8 cellular contexts compared by ENCODE assay signal in genomic region chr1:52403566-52404115, GRCh38. TPM values are rescaled to one million over a fixed set of nuclear protein-coding genes. Genes with fewer than 3 reads are reported as not detected.
DNase-seq lines count a peak whose midpoint lies in the region; ATAC-seq, FAIRE-seq and TF ChIP-seq lines count a peak whose summit lies in the region.

No MANE protein-coding gene starts in this region.

- peak; percentile 89 for DNase-seq in ELR (ENCODE audit: low read depth)
- DNase-seq in HuH-7.5 (ENCODE audit: low spot score) = peak; percentile 24
- peak in 1 of 2 experiments; percentile 54 for DNase-seq in SJSA1 (ENCODE audit: low read depth in 1 of 2, low spot score in 2 of 2)
- DNase-seq in astrocyte (ENCODE audit: low read depth) = peak; percentile 72
- peak; percentile 73 for DNase-seq in iPS-NIHi11 (ENCODE audit: low spot score)
- DNase-seq in stimulated activated CD4-positive, alpha-beta T cell treated with anti-CD3 and anti-CD28 coated beads, Interleukin-1b, Interleukin-23, amount 100 ng/mL, for 24 hours (ENCODE audit: low read depth in 4 of 4, low spot score in 1 of 4) = peak; percentile 20 to 35 (median 24)
- DNase-seq in NCI-H524 treated with DMSO at 0.1 percent for 48 hours (lab: John Stamatoyannopoulos, UW) = no peak

- peak; percentile 33 for ATAC-seq in GM21576 (IDR thresholded peaks at IDR 0.05; ENCODE audit: unreplicated experiment)

- H3K27me3 Mint-ChIP-seq in astrocyte (ENCODE audit: low read depth, unreplicated experiment) = no peaks in the 10 kb centered on the region

- peaks cover 3% of the 10 kb centered on the region for H3K36me3 Mint-ChIP-seq in astrocyte (ENCODE audit: low read depth, unreplicated experiment)

- peaks cover 7% of the 10 kb centered on the region for H3K4me1 Mint-ChIP-seq in astrocyte (ENCODE audit: low read depth, unreplicated experiment)

- H3K27me3 ChIP-seq in SJSA1 (replicated peaks) = no peaks in the 10 kb centered on the region
- no peaks in the 10 kb centered on the region for H3K27me3 ChIP-seq in astrocyte (ENCODE audit: insufficient read depth, low read length)

- H2AFZ ChIP-seq in astrocyte (ENCODE audit: low read depth, low read length) = peak overlapping the region; percentile 96

- H3K4me3 Mint-ChIP-seq in astrocyte (ENCODE audit: unreplicated experiment) = peak overlapping the region; percentile 100

- TF ChIP-seq CTCF in astrocyte (IDR thresholded peaks at IDR 0.05; ENCODE audit: insufficient read depth, low read depth, low read length) = no peak

- H3K36me3 ChIP-seq in SJSA1 (peaks cover 69% of the 10 kb centered on the region), astrocyte (ENCODE audit: insufficient read depth, low read length) (peaks cover 9% of the 10 kb centered on the region)

- H3K9me3 ChIP-seq in SJSA1 (replicated peaks) (no peaks in the 10 kb centered on the region), astrocyte (ENCODE audit: insufficient read depth, low read depth, low read length) (no peaks in the 10 kb centered on the region)

- peaks cover 48% of the 10 kb centered on the region for H3K79me2 ChIP-seq in astrocyte (ENCODE audit: insufficient read depth, low read length)

- H3K27ac Mint-ChIP-seq in astrocyte (ENCODE audit: unreplicated experiment) = peak overlapping the region; percentile 82

- H3K9me3 Mint-ChIP-seq in astrocyte (ENCODE audit: unreplicated experiment) = no peaks in the 10 kb centered on the region

- FAIRE-seq in astrocyte (lab: Jason Lieb, UNC) = no peak

- peak overlapping the region; percentile 92 for H3K4me2 ChIP-seq in astrocyte (ENCODE audit: low read length)

- H3K4me1 ChIP-seq in SJSA1 (replicated peaks) (peaks cover 14% of the 10 kb centered on the region), astrocyte (ENCODE audit: insufficient read depth, low read length) (peaks cover 14% of the 10 kb centered on the region)

- peak overlapping the region; percentile 97 for H3K9ac ChIP-seq in astrocyte (ENCODE audit: low read length)

- peaks cover 5% of the 10 kb centered on the region for H4K20me1 ChIP-seq in astrocyte (ENCODE audit: insufficient read depth, low read length)

- peak overlapping the region; percentile 77 for H3K27ac ChIP-seq in SJSA1
- peak overlapping the region; percentile 92 for H3K27ac ChIP-seq in astrocyte (ENCODE audit: low read depth, low read length)

- peak overlapping the region; percentile 60 for H3K4me3 ChIP-seq in SJSA1
- peak overlapping the region; percentile 99 for H3K4me3 ChIP-seq in astrocyte (ENCODE audit: insufficient read depth, low read depth, low read length)

RNA-seq across cellular contexts. Expression of gene ORC1, which starts 0.6 kb away (rescaled TPM):
- total RNA-seq in SJSA1 (2014; rRNA removed; shearing (Covaris generic)) = 21.9 and 23.9 TPM in 2 replicates
- 1.1 and 2.1 TPM in 2 replicates for total RNA-seq in astrocyte

RNA-seq across cellular contexts. Expression of gene PRPF38A, which starts 0.8 kb away (rescaled TPM):
- 20.9 and 21.1 TPM in 2 replicates for total RNA-seq in SJSA1 (2014; rRNA removed; shearing (Covaris generic))
- 28.4 and 31.8 TPM in 2 replicates for total RNA-seq in astrocyte

RNA-seq across cellular contexts. Expression of gene CC2D1B, which starts 37.6 kb away (rescaled TPM):
- 21.4 and 24.1 TPM in 2 replicates for total RNA-seq in SJSA1 (2014; rRNA removed; shearing (Covaris generic))
- 22.1 and 25.6 TPM in 2 replicates for total RNA-seq in astrocyte
